ENCODE assay signal across 1 cellular context in genomic region chrX:80216086-80216485, GRCh38.
TF ChIP-seq lines count a peak whose summit lies in the region.

No MANE protein-coding gene starts in this region.

TF ChIP-seq in HepG2, 621 proteins besides CTCF, POLR2A, EP300 and RAD21 (continued from another document):
- no peak for TF ChIP-seq TIGD3 (CRISPR knock-in tag; IDR thresholded peaks at IDR 0.05; ENCODE audit: borderline replicate concordance)
- no peak for TF ChIP-seq ZNF776 (CRISPR knock-in tag; IDR thresholded peaks at IDR 0.05)
